ENCODE assay signal across 1 cellular context in genomic region chr6:41735427-41736206, GRCh38.
TF ChIP-seq lines count a peak whose summit lies in the region.

TFEB (minus strand) TSS chr6:41735608; CDS start chr6:41691213, 44,395 bp downstream.

TF ChIP-seq in GM12878, 131 proteins besides CTCF, POLR2A, EP300 and RAD21 (continued from another document and continues in another):
- peak; percentile 50; the same call in 1 of the 2 replicates for TF ChIP-seq HSF1 (IDR thresholded peaks at IDR 0.05; ENCODE audit: low read depth, low read length)
- peak; percentile 49 for TF ChIP-seq SMC3 (IDR thresholded peaks at IDR 0.05; ENCODE audit: borderline replicate concordance, low read length)
- TF ChIP-seq POLR2AphosphoS2 (IDR thresholded peaks at IDR 0.05; ENCODE audit: low read depth, low read length): no peak
- no peak for TF ChIP-seq BCL3 (IDR thresholded peaks at IDR 0.05; ENCODE audit: borderline replicate concordance, insufficient read depth, low read depth, low read length, poor library complexity, severe bottlenecking)
- TF ChIP-seq, protein P1, sequence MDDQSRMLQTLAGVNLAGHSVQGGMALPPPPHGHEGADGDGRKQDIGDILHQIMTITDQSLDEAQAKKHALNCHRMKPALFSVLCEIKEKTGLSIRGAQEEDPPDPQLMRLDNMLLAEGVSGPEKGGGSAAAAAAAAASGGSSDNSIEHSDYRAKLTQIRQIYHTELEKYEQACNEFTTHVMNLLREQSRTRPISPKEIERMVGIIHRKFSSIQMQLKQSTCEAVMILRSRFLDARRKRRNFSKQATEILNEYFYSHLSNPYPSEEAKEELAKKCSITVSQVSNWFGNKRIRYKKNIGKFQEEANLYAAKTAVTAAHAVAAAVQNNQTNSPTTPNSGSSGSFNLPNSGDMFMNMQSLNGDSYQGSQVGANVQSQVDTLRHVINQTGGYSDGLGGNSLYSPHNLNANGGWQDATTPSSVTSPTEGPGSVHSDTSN (IDR thresholded peaks at IDR 0.05; ENCODE audit: insufficient replicate concordance, low read depth, low read length): peak; percentile 81
- TF ChIP-seq SP1 (IDR thresholded peaks at IDR 0.05; ENCODE audit: low read depth, low read length): peak; percentile 71
- TF ChIP-seq ZNF274 (IDR thresholded peaks at IDR 0.05; ENCODE audit: insufficient read depth, insufficient read length): no peak
- no peak; a peak in 1 of 3 replicates for TF ChIP-seq EGR1 (IDR thresholded peaks at IDR 0.05; ENCODE audit: borderline replicate concordance in 1 of 2, low read depth in 2 of 2, low read length in 2 of 2)
- TF ChIP-seq TCF12 (IDR thresholded peaks at IDR 0.05; ENCODE audit: low read depth, low read length): peak; percentile 75; the same call in 1 of the 2 replicates
- TF ChIP-seq FOS (IDR thresholded peaks at IDR 0.05; ENCODE audit: borderline replicate concordance, extremely low read depth, insufficient read length): no peak
- TF ChIP-seq ZNF384 (IDR thresholded peaks at IDR 0.05; ENCODE audit: borderline replicate concordance, low read depth, low read length): no peak
- peak; percentile 27; the same call in 1 of the 2 replicates for TF ChIP-seq ESRRA (IDR thresholded peaks at IDR 0.05; ENCODE audit: low read length)
- TF ChIP-seq, protein P2, sequence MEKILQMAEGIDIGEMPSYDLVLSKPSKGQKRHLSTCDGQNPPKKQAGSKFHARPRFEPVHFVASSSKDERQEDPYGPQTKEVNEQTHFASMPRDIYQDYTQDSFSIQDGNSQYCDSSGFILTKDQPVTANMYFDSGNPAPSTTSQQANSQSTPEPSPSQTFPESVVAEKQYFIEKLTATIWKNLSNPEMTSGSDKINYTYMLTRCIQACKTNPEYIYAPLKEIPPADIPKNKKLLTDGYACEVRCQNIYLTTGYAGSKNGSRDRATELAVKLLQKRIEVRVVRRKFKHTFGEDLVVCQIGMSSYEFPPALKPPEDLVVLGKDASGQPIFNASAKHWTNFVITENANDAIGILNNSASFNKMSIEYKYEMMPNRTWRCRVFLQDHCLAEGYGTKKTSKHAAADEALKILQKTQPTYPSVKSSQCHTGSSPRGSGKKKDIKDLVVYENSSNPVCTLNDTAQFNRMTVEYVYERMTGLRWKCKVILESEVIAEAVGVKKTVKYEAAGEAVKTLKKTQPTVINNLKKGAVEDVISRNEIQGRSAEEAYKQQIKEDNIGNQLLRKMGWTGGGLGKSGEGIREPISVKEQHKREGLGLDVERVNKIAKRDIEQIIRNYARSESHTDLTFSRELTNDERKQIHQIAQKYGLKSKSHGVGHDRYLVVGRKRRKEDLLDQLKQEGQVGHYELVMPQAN (conservative IDR thresholded peaks at IDR 0.05): peak; percentile 83
- no peak for TF ChIP-seq CBFB (IDR thresholded peaks at IDR 0.05; ENCODE audit: low read depth)
- no peak for TF ChIP-seq CEBPB (IDR thresholded peaks at IDR 0.05; ENCODE audit: borderline replicate concordance in 1 of 2, low read depth in 2 of 2, low read length in 2 of 2)
- TF ChIP-seq IKZF2 (IDR thresholded peaks at IDR 0.05): no peak
- peak; percentile 91 for TF ChIP-seq PKNOX1 (IDR thresholded peaks at IDR 0.05)
- no peak for TF ChIP-seq ETV6 (conservative IDR thresholded peaks at IDR 0.05 in 1 of 2, IDR thresholded peaks at IDR 0.05 in 1 of 2; ENCODE audit: borderline replicate concordance in 1 of 2, low read depth in 1 of 2)
- TF ChIP-seq FOXK2 (IDR thresholded peaks at IDR 0.05): no peak
- no peak for TF ChIP-seq PAX8 (IDR thresholded peaks at IDR 0.05)
- TF ChIP-seq PAX5 (IDR thresholded peaks at IDR 0.05; ENCODE audit: borderline replicate concordance, low read depth, low read length): 0 out of 2 replicates have a peak, but pooled peaks have one; percentile 35
- TF ChIP-seq ATF2 (IDR thresholded peaks at IDR 0.05; ENCODE audit: low read length): no peak
- no peak for TF ChIP-seq ZBTB33 (IDR thresholded peaks at IDR 0.05)
- TF ChIP-seq HDGF (IDR thresholded peaks at IDR 0.05): no peak
- TF ChIP-seq TARDBP (IDR thresholded peaks at IDR 0.05; ENCODE audit: borderline replicate concordance): peak; percentile 97
- peak; percentile 89 for TF ChIP-seq SMARCA5 (IDR thresholded peaks at IDR 0.05)
- TF ChIP-seq NFXL1 (IDR thresholded peaks at IDR 0.05; ENCODE audit: borderline replicate concordance): no peak
- TF ChIP-seq MEF2A (IDR thresholded peaks at IDR 0.05; ENCODE audit: insufficient read depth, low read depth, low read length): no peak
- TF ChIP-seq JUNB (IDR thresholded peaks at IDR 0.05): no peak
- TF ChIP-seq RUNX3 (IDR thresholded peaks at IDR 0.05; ENCODE audit: low read length): no peak
- no peak for TF ChIP-seq RAD51 (IDR thresholded peaks at IDR 0.05)
- peak; percentile 58; the same call in 1 of the 2 replicates for TF ChIP-seq ZSCAN29 (IDR thresholded peaks at IDR 0.05)
- no peak; the same call in 1 of the 2 replicates for TF ChIP-seq ELK1 (IDR thresholded peaks at IDR 0.05; ENCODE audit: low read depth, low read length)
- no peak for TF ChIP-seq ZNF622 (IDR thresholded peaks at IDR 0.05)
- no peak for TF ChIP-seq JUND (IDR thresholded peaks at IDR 0.05; ENCODE audit: low read depth, low read length)
- TF ChIP-seq, protein P3, sequence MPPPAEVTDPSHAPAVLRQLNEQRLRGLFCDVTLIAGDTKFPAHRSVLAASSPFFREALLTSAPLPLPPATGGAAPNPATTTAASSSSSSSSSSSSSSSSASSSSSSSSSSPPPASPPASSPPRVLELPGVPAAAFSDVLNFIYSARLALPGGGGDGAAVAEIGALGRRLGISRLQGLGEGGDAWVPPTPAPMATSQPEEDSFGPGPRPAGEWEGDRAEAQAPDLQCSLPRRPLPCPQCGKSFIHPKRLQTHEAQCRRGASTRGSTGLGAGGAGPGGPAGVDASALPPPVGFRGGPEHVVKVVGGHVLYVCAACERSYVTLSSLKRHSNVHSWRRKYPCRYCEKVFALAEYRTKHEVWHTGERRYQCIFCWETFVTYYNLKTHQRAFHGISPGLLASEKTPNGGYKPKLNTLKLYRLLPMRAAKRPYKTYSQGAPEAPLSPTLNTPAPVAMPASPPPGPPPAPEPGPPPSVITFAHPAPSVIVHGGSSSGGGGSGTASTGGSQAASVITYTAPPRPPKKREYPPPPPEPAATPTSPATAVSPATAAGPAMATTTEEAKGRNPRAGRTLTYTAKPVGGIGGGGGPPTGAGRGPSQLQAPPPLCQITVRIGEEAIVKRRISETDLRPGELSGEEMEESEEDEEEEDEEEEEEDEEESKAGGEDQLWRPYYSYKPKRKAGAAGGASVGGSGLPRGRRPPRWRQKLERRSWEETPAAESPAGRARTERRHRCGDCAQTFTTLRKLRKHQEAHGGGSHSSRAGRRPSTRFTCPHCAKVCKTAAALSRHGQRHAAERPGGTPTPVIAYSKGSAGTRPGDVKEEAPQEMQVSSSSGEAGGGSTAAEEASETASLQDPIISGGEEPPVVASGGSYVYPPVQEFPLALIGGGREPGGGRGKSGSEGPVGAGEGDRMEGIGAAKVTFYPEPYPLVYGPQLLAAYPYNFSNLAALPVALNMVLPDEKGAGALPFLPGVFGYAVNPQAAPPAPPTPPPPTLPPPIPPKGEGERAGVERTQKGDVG (CRISPR knock-in tag; IDR thresholded peaks at IDR 0.05): no peak
- no peak; the same call in 1 of the 2 replicates for TF ChIP-seq GATAD2B (conservative IDR thresholded peaks at IDR 0.05; ENCODE audit: low read depth)
- TF ChIP-seq, protein P4, sequence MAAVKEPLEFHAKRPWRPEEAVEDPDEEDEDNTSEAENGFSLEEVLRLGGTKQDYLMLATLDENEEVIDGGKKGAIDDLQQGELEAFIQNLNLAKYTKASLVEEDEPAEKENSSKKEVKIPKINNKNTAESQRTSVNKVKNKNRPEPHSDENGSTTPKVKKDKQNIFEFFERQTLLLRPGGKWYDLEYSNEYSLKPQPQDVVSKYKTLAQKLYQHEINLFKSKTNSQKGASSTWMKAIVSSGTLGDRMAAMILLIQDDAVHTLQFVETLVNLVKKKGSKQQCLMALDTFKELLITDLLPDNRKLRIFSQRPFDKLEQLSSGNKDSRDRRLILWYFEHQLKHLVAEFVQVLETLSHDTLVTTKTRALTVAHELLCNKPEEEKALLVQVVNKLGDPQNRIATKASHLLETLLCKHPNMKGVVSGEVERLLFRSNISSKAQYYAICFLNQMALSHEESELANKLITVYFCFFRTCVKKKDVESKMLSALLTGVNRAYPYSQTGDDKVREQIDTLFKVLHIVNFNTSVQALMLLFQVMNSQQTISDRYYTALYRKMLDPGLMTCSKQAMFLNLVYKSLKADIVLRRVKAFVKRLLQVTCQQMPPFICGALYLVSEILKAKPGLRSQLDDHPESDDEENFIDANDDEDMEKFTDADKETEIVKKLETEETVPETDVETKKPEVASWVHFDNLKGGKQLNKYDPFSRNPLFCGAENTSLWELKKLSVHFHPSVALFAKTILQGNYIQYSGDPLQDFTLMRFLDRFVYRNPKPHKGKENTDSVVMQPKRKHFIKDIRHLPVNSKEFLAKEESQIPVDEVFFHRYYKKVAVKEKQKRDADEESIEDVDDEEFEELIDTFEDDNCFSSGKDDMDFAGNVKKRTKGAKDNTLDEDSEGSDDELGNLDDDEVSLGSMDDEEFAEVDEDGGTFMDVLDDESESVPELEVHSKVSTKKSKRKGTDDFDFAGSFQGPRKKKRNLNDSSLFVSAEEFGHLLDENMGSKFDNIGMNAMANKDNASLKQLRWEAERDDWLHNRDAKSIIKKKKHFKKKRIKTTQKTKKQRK (IDR thresholded peaks at IDR 0.05; ENCODE audit: low read depth, low read length): no peak
- TF ChIP-seq E2F4 (IDR thresholded peaks at IDR 0.05; ENCODE audit: low read depth, low read length): peak; percentile 37; the same call in 1 of the 2 replicates
- no peak for TF ChIP-seq NFIC (IDR thresholded peaks at IDR 0.05; ENCODE audit: low read depth, low read length)
